Comparison of ENCODE assay signal across 1 cellular context in genomic region chr22:28711820-28712777, GRCh38.
TF ChIP-seq lines count a peak whose summit lies in the region.

No MANE protein-coding gene starts in this region.

TF ChIP-seq in HepG2, 621 proteins besides CTCF, POLR2A, EP300 and RAD21 (continued from another document and continues in another):
- TF ChIP-seq ZBTB33 (CRISPR knock-in tag; IDR thresholded peaks at IDR 0.05): no peak
- no peak for TF ChIP-seq SP1 (IDR thresholded peaks at IDR 0.05)
- TF ChIP-seq SP1 (CRISPR knock-in tag; IDR thresholded peaks at IDR 0.05): no peak
- TF ChIP-seq STAT6 (CRISPR knock-in tag; IDR thresholded peaks at IDR 0.05; ENCODE audit: borderline replicate concordance): no peak
- TF ChIP-seq MYPOP (CRISPR knock-in tag; IDR thresholded peaks at IDR 0.05): no peak; the same call in 1 of the 2 replicates
- no peak for TF ChIP-seq HNF4G (IDR thresholded peaks at IDR 0.05; ENCODE audit: borderline replicate concordance, low read depth, low read length)
- TF ChIP-seq HNF4G (CRISPR knock-in tag; IDR thresholded peaks at IDR 0.05; ENCODE audit: borderline replicate concordance, low read depth): no peak
- TF ChIP-seq PHF8 (CRISPR knock-in tag; IDR thresholded peaks at IDR 0.05): no peak
- no peak for TF ChIP-seq ZNF224 (CRISPR knock-in tag; IDR thresholded peaks at IDR 0.05)
- no peak for TF ChIP-seq PHB2 (IDR thresholded peaks at IDR 0.05; ENCODE audit: partially characterized antibody)
- TF ChIP-seq THAP9 (CRISPR knock-in tag; IDR thresholded peaks at IDR 0.05; ENCODE audit: borderline replicate concordance): no peak
- TF ChIP-seq CEBPB (IDR thresholded peaks at IDR 0.05; ENCODE audit: borderline replicate concordance, low read depth, low read length): peak; percentile 98
- TF ChIP-seq CSRNP1 (CRISPR knock-in tag; IDR thresholded peaks at IDR 0.05): no peak; the same call in 1 of the 2 replicates
- no peak for TF ChIP-seq GLI4 (CRISPR knock-in tag; IDR thresholded peaks at IDR 0.05; ENCODE audit: borderline replicate concordance)
- TF ChIP-seq ZNF430 (CRISPR knock-in tag; IDR thresholded peaks at IDR 0.05): no peak
- no peak for TF ChIP-seq PAX8 (CRISPR knock-in tag; IDR thresholded peaks at IDR 0.05; ENCODE audit: borderline replicate concordance)
- TF ChIP-seq KDM2A (CRISPR knock-in tag; IDR thresholded peaks at IDR 0.05; ENCODE audit: borderline replicate concordance, low read depth): no peak
- TF ChIP-seq ZNF672 (CRISPR knock-in tag; IDR thresholded peaks at IDR 0.05): no peak
- no peak for TF ChIP-seq PBX3 (CRISPR knock-in tag; IDR thresholded peaks at IDR 0.05; ENCODE audit: borderline replicate concordance)
- TF ChIP-seq USF2 (IDR thresholded peaks at IDR 0.05; ENCODE audit: low read depth, low read length): no peak
- no peak for TF ChIP-seq USF2 (CRISPR knock-in tag; IDR thresholded peaks at IDR 0.05; ENCODE audit: borderline replicate concordance)
- no peak; the same call in 1 of the 2 replicates for TF ChIP-seq KLF11 (CRISPR knock-in tag; IDR thresholded peaks at IDR 0.05)
- TF ChIP-seq TGIF2 (CRISPR knock-in tag; IDR thresholded peaks at IDR 0.05): no peak; the same call in 1 of the 2 replicates
- TF ChIP-seq NR0B2 (CRISPR knock-in tag; IDR thresholded peaks at IDR 0.05): no peak
- TF ChIP-seq SIX4 (CRISPR knock-in tag; IDR thresholded peaks at IDR 0.05): no peak
- no peak for TF ChIP-seq BCL3 (CRISPR knock-in tag; IDR thresholded peaks at IDR 0.05)
- peak; percentile 48; the same call in 1 of the 2 replicates for TF ChIP-seq FOXA3 (CRISPR knock-in tag; IDR thresholded peaks at IDR 0.05)
- TF ChIP-seq ZNF788 (CRISPR knock-in tag; IDR thresholded peaks at IDR 0.05; ENCODE audit: borderline replicate concordance): no peak
- TF ChIP-seq PRDM15 (CRISPR knock-in tag; IDR thresholded peaks at IDR 0.05): peak; percentile 52; the same call in 1 of the 2 replicates
- TF ChIP-seq ZBTB14 (CRISPR knock-in tag; IDR thresholded peaks at IDR 0.05): no peak
- TF ChIP-seq ZNF34 (CRISPR knock-in tag; IDR thresholded peaks at IDR 0.05; ENCODE audit: borderline replicate concordance): no peak
- peak; percentile 83 for TF ChIP-seq ZNF317 (CRISPR knock-in tag; IDR thresholded peaks at IDR 0.05)
- no peak for TF ChIP-seq AHR (CRISPR knock-in tag; IDR thresholded peaks at IDR 0.05)
- TF ChIP-seq ATM (IDR thresholded peaks at IDR 0.05; ENCODE audit: borderline replicate concordance): no peak
- TF ChIP-seq ZBTB8A (CRISPR knock-in tag; IDR thresholded peaks at IDR 0.05; ENCODE audit: borderline replicate concordance, low read depth): peak; percentile 30; the same call in 1 of the 2 replicates
- TF ChIP-seq PHF20 (CRISPR knock-in tag; IDR thresholded peaks at IDR 0.05): no peak
- no peak for TF ChIP-seq ZNF253 (CRISPR knock-in tag; IDR thresholded peaks at IDR 0.05; ENCODE audit: borderline replicate concordance)
- TF ChIP-seq ERF (CRISPR knock-in tag; IDR thresholded peaks at IDR 0.05): no peak
- no peak for TF ChIP-seq ZNF143 (CRISPR knock-in tag; IDR thresholded peaks at IDR 0.05)
- peak; percentile 64 for TF ChIP-seq PITX1 (CRISPR knock-in tag; IDR thresholded peaks at IDR 0.05)
- TF ChIP-seq ZNF546 (CRISPR knock-in tag; conservative IDR thresholded peaks at IDR 0.05): no peak
- TF ChIP-seq ARNT (IDR thresholded peaks at IDR 0.05): no peak
